In the genomic region with DNA sequence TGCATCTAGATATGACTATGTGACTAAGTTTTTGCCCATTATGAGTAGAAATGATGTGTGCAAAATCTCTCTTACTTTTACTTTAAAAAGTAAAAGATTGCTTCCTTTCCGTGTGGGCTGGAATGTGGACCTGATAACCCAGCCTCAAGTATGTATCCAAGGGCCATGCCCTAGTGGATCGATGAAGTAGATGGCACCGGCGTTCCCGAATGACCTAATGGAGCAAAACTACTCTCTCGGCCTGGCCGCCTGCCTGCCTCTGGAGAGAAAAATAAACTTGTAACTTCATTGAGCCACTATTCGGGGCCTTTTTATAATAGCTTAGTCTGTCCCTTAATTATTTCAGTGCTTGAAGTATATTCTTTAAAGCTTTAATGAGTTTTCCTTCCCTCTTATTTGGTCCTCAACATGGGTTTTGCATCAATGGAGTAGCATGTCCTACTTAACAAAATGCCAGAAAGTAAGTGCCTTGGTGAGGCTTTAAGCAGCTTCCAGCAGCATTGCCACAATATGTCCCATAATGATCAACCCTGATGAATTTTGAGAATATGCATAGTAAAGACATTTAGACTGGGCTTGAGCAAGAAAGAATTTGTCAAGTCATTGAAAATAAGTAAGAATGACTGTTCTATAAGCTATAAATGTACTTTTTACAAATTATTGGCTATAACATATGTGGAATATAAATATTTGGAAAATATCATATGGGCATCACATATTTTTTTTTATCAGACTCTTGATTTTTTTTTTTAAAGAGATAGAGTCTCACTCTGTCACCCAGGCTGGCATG, we compare ENCODE assay signal across 23 cellular contexts.
"Had no signal": no experiment of that assay in that cellular context is flagged by ENCODE, and none has a peak within 500 bp of the region (broad histone marks: within the 10 kb centered on the region; RNA-seq: fewer than 3 reads in every experiment).

No MANE protein-coding gene starts in this region.

- H3K27me3 ChIP-seq: colonic mucosa, esophagus squamous epithelium, gastroesophageal sphincter, heart left ventricle, spleen, thyroid gland had no signal

- ATAC-seq: activated CD8-positive, alpha-beta memory T cell treated with anti-CD3 and anti-CD28 coated beads, Interleukin-2, amount 10 ng/mL, durations not matched to agents 7 days and 5 days; activated CD8-positive, alpha-beta T cell treated with anti-CD3 and anti-CD28 coated beads for 36 hours; gastroesophageal sphincter; heart left ventricle had no signal

- DNase-seq: activated CD4-positive, alpha-beta T cell treated with anti-CD3 and anti-CD28 coated beads, Interleukin-2, amount 10 ng/mL, durations not matched to agents 7 days and 5 days; activated CD4-positive, CD25-positive, alpha-beta regulatory T cell treated with anti-CD3 and anti-CD28 coated beads, Interleukin-2, amount 50 U/mL, for 72 hours; activated CD8-positive, alpha-beta memory T cell treated with anti-CD3 and anti-CD28 coated beads, Interleukin-2, amount 10 ng/mL, durations not matched to agents 7 days and 5 days; activated CD8-positive, alpha-beta T cell treated with anti-CD3 and anti-CD28 coated beads for 36 hours; activated effector memory CD4-positive, alpha-beta T cell treated with anti-CD3 and anti-CD28 coated beads, Interleukin-2, amount 50 U/mL, for 16 hours; activated naive CD4-positive, alpha-beta T cell treated with anti-CD3 and anti-CD28 coated beads, Interleukin-2, amount 10 ng/mL, durations not matched to agents 7 days and 5 days; activated T-cell treated with anti-CD3 and anti-CD28 coated beads for 4 hours; colonic mucosa; endodermal cell; esophagus squamous epithelium; mammary epithelial cell; nephron progenitor cell; posterior cingulate gyrus; spleen; stimulated activated CD4-positive, alpha-beta T cell treated with anti-CD3 and anti-CD28 coated beads, Interleukin-4, amount 100 ng/mL, for 24 hours; stimulated activated naive CD4-positive, alpha-beta T cell treated with Interleukin-2 at 50 U/mL for 16 hours; T-helper 1 cell; thyroid gland; WERI-Rb-1 had no signal

- H3K4me3 ChIP-seq: colonic mucosa, esophagus squamous epithelium, gastroesophageal sphincter, heart left ventricle, spleen, thyroid gland had no signal

- H3K4me1 ChIP-seq: colonic mucosa had no signal

- FAIRE-seq: islet of Langerhans, TTC549 had no signal

- H3K9me3 ChIP-seq: colonic mucosa, esophagus squamous epithelium, gastroesophageal sphincter, heart left ventricle, spleen, thyroid gland had no signal

- H3K36me3 ChIP-seq: colonic mucosa, esophagus squamous epithelium, gastroesophageal sphincter, heart left ventricle, spleen, thyroid gland, WERI-Rb-1 had no signal

- H3K27ac ChIP-seq: colonic mucosa, esophagus squamous epithelium, gastroesophageal sphincter, spleen, thyroid gland, WERI-Rb-1 had no signal
